ENCODE assay signal across 25 cellular contexts in the genomic region with DNA sequence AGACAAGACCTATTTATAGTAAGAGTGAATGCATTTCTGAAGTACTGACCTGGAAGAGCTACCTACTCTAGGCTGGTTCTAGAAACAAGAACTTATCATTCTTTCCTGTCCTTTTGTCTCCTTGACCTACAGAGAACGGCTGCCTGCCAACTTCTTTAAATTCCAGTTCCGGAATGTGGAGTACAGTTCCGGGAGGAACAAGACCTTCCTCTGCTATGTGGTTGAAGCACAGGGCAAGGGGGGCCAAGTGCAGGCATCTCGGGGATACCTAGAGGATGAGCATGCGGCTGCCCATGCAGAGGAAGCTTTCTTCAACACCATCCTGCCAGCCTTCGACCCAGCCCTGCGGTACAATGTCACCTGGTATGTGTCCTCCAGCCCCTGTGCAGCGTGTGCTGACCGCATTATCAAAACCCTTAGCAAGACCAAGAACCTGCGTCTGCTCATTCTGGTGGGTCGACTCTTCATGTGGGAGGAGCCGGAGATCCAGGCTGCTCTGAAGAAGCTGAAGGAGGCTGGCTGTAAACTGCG. TPM values are rescaled to one million over a fixed set of nuclear protein-coding genes. Genes with fewer than 3 reads are reported as not detected.
DNase-seq lines count a peak whose midpoint lies in the region; ATAC-seq lines count a peak whose summit lies in the region.
"Had no signal": no experiment of that assay in that cellular context is flagged by ENCODE, and none has a peak within 500 bp of the region (broad histone marks: within the 10 kb centered on the region; RNA-seq: fewer than 3 reads in every experiment).

No MANE protein-coding gene starts in this region.

- no peak overlapping the region for H2AK5ac ChIP-seq in trophoblast cell (ENCODE audit: low read length)

- peaks cover 1 to 2% of the 10 kb centered on the region in 2 experiments for H3K36me3 ChIP-seq in trophoblast cell (ENCODE audit: control insufficient read depth in 1 of 2, insufficient read depth in 2 of 2, low read length in 2 of 2)

- H4K91ac ChIP-seq in trophoblast cell (ENCODE audit: low read depth, low read length) = no peak overlapping the region

- ATAC-seq in Right ventricle myocardium superior (ENCODE audit: poor library complexity) = peak; percentile 34
- ATAC-seq in left cardiac atrium = no peak
- ATAC-seq in right cardiac atrium = peak in 1 of 2 donors; percentile 21
- no peak for ATAC-seq in HG03439 (IDR thresholded peaks at IDR 0.05; ENCODE audit: unreplicated experiment)
- no peak for ATAC-seq in HG02623 (IDR thresholded peaks at IDR 0.05; ENCODE audit: unreplicated experiment)
- ATAC-seq in GM18868 (IDR thresholded peaks at IDR 0.05; ENCODE audit: unreplicated experiment) = no peak
- ATAC-seq: GM12878 had no signal

- H3K27ac ChIP-seq in right cardiac atrium (ENCODE audit: low read length) (peak overlapping the region; percentile 85), trophoblast cell (ENCODE audit: low read depth, low read length) (no peak overlapping the region)
- H3K27ac ChIP-seq: HL-60, KMS-11 had no signal

- peaks cover 5% of the 10 kb centered on the region for H3K79me1 ChIP-seq in trophoblast cell (ENCODE audit: low read length)

- no peak overlapping the region for H3K18ac ChIP-seq in trophoblast cell (ENCODE audit: low read length)

- H3K27me3 ChIP-seq in right cardiac atrium (ENCODE audit: control insufficient read depth, insufficient read depth) (no peaks in the 10 kb centered on the region), trophoblast cell (ENCODE audit: insufficient read depth, low read length) (no peaks in the 10 kb centered on the region)

- H3K9me3 ChIP-seq in right cardiac atrium (ENCODE audit: control insufficient read depth, low read length) (no peaks in the 10 kb centered on the region), trophoblast cell (ENCODE audit: insufficient read depth, low read depth, low read length) (no peaks in the 10 kb centered on the region)

- H2BK120ac ChIP-seq in trophoblast cell (ENCODE audit: insufficient read depth, low read length, poor library complexity) = no peak overlapping the region

- H3K4me3 ChIP-seq in right cardiac atrium (ENCODE audit: low read length) (no peak overlapping the region), trophoblast cell (ENCODE audit: low read depth, low read length) (no peak overlapping the region)
- H3K4me3 ChIP-seq: GM12878 had no signal

- intact Hi-C loops in Right ventricle myocardium superior (cut with DNase I) (loop anchor here (10.0 kb wide), 1 partner anchor 56 kb away; no protein-coding TSS in a partner anchor), left cardiac atrium (cut with DNase I) (no loop called here), right cardiac atrium (cut with DNase I) (loop anchor here in 2 of 4 donors (5.0 to 10.0 kb wide), 2 partner anchors 54 to 56 kb away; no protein-coding TSS in a partner anchor)

- H4K8ac ChIP-seq in trophoblast cell (ENCODE audit: low read depth, low read length) = no peak overlapping the region

- H3K14ac ChIP-seq in trophoblast cell (ENCODE audit: low read length) = no peak overlapping the region

- peaks cover 15% of the 10 kb centered on the region for H3K4me1 ChIP-seq in right cardiac atrium (ENCODE audit: control insufficient read depth, insufficient read depth, low read length)
- peaks cover 11 to 18% of the 10 kb centered on the region in 2 experiments for H3K4me1 ChIP-seq in trophoblast cell (ENCODE audit: control insufficient read depth in 1 of 2, insufficient read depth in 2 of 2, low read length in 2 of 2)

- DNase-seq in Right ventricle myocardium superior (no peak), left cardiac atrium (no peak), right cardiac atrium (no peak), trophoblast cell (peak; percentile 46 to 72), NCI-H1105 treated with DMSO at 0.1 percent for 48 hours (lab: John Stamatoyannopoulos, UW) (no peak)
- DNase-seq: 8988T, GF-D8, MV-4-11, NCI-H187 treated with DMSO at 0.1 percent for 48 hours, NCI-H2227 treated with DMSO at 0.1 percent for 48 hours, NCI-H510A treated with DMSO at 0.1 percent for 48 hours, NCI-H774, OCI-M1, SIG-M5 had no signal

- H3K4me2 ChIP-seq in trophoblast cell (ENCODE audit: low read length) = no peak overlapping the region
- H3K4me2 ChIP-seq: KMS-11 had no signal

- H2BK12ac ChIP-seq in trophoblast cell (ENCODE audit: low read length) = no peak overlapping the region

- H2AFZ ChIP-seq in trophoblast cell (ENCODE audit: insufficient read depth, low read length, poor library complexity) = no peak overlapping the region

- H3K9ac ChIP-seq in trophoblast cell (ENCODE audit: low read length) = no peak overlapping the region
- H3K9ac ChIP-seq: KMS-11 had no signal

- H4K12ac ChIP-seq in trophoblast cell (ENCODE audit: low read depth, low read length) = no peak overlapping the region

- H3K79me2 ChIP-seq in trophoblast cell (ENCODE audit: control insufficient read depth, insufficient read depth, low read length, poor library complexity) = no peaks in the 10 kb centered on the region

- no peak overlapping the region for H3K4ac ChIP-seq in trophoblast cell (ENCODE audit: low read depth, low read length)

- no peak overlapping the region for H2BK5ac ChIP-seq in trophoblast cell (ENCODE audit: low read depth, low read length, poor library complexity)

- WGBS in right cardiac atrium = 70% methylated on average over 13 of the region's 13 CpGs
- no CpG with 5 or more reads among the region's 13 CpGs for WGBS in trophoblast cell (ENCODE audit: extremely low coverage, insufficient coverage, insufficient read length)

- no peak overlapping the region for H3K23ac ChIP-seq in trophoblast cell (ENCODE audit: low read length)

RNA-seq across cellular contexts. Expression of gene APOBEC2, which starts 8.3 kb away (rescaled TPM):
- 211 TPM for total RNA-seq in Right ventricle myocardium superior
- total RNA-seq in left cardiac atrium = 100 to 1,000 TPM in 1 of 2 donors, 10 to 100 TPM in 1; 42.1 to 103 TPM
- total RNA-seq in right cardiac atrium = 100 to 1,000 TPM in 2 of 4 donors, 10 to 100 TPM in 2; 80.1 to 118 (median 91.6) TPM
- polyA plus RNA-seq in right cardiac atrium = 137 TPM
- 0.60 and 0.69 TPM in 2 replicates for polyA plus RNA-seq in trophoblast cell (2013)
- total RNA-seq: GM12878, H4, HT1080, RPMI7951 had no signal
- polyA plus RNA-seq: AG04450 had no signal

RNA-seq across cellular contexts. Expression of gene OARD1, which starts 10.9 kb away (rescaled TPM):
- total RNA-seq in Right ventricle myocardium superior (19.7 TPM), left cardiac atrium (10 to 100 TPM; 13.9 to 16.3 TPM), right cardiac atrium (10 to 100 TPM; 15.1 to 23.7 (median 18.6) TPM)
- 27.8 TPM for polyA plus RNA-seq in right cardiac atrium
- 31.8 TPM in 2 replicates for polyA plus RNA-seq in trophoblast cell (2013)

RNA-seq across cellular contexts. Expression of gene NFYA, which starts 11.5 kb away (rescaled TPM):
- 9.5 TPM for total RNA-seq in Right ventricle myocardium superior
- total RNA-seq in left cardiac atrium = 10 to 100 TPM; 11.5 to 11.8 TPM
- total RNA-seq in right cardiac atrium = 10 to 100 TPM; 11.0 to 13.8 (median 11.8) TPM
- polyA plus RNA-seq in right cardiac atrium = 6.1 TPM
- 39.9 and 41.2 TPM in 2 replicates for polyA plus RNA-seq in trophoblast cell (2013)

RNA-seq across cellular contexts. Expression of gene TSPO2, which starts 19.0 kb away (rescaled TPM):
- not detected for total RNA-seq in Right ventricle myocardium superior
- not detected for total RNA-seq in left cardiac atrium
- not detected for total RNA-seq in right cardiac atrium
- polyA plus RNA-seq in right cardiac atrium = not detected
- polyA plus RNA-seq in trophoblast cell (2013) = not detected in 2 replicates
- total RNA-seq: GM12878, H4, RPMI7951 had no signal
- polyA plus RNA-seq: AG04450, CD14-positive monocyte, GM12878 had no signal

RNA-seq across cellular contexts. Expression of gene UNC5CL, which starts 22.2 kb away (rescaled TPM):
- 0.40 TPM for total RNA-seq in Right ventricle myocardium superior
- under 1 TPM; 0.27 to 0.86 TPM for total RNA-seq in left cardiac atrium
- under 1 TPM; 0.46 to 0.85 (median 0.75) TPM for total RNA-seq in right cardiac atrium
- 0.68 TPM for polyA plus RNA-seq in right cardiac atrium
- 0.57 and 0.70 TPM in 2 replicates for polyA plus RNA-seq in trophoblast cell (2013)

Comparison
In these comparisons a context has a peak if more than half of its experiments do, and no peak if none do; other contexts are left out.
1. DNase-seq: peak in trophoblast cell (2 of 2); none in Right ventricle myocardium superior (single experiment), left cardiac atrium (single experiment), right cardiac atrium (0 of 3) and NCI-H1105 treated with DMSO at 0.1 percent for 48 hours (single experiment).